ENCODE assay signal across 20 cellular contexts in the genomic region with DNA sequence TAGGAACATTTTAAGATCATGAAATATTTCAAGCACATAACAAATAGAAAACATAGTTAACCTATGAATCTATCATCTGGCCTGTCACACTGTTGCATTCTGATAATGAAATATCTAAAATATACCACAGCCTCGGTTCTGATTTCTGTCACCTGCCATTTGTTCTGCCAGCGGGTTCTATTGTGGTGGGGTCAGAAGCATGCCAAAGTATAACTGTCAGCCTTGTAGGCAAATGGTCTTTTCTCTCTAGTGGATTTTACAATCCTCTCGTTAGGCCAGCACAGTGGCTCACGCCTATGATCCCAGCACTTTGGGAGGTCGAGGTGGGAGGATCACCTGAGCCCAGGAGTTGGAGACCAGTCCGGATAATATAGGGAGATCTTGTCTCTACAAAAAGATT.
"Had no signal": no experiment of that assay in that cellular context is flagged by ENCODE, and none has a peak within 500 bp of the region (broad histone marks: within the 10 kb centered on the region; RNA-seq: fewer than 3 reads in every experiment).

No MANE protein-coding gene starts in this region.

- H3K27ac Mint-ChIP-seq: activated naive CD4-positive, alpha-beta T cell treated with anti-CD3 and anti-CD28 coated beads, Interleukin-2, amount 50 U/mL, for 24 hours; memory B cell; naive B cell; stimulated activated memory B cell treated with anti-CD40 and anti-IgM and Interleukin-4, amounts not matched to agents 10 μg/mL and 1 μg/mL and 100 μg/mL, for 72 hours; T-helper 1 cell treated with Interleukin-12 subunit alpha and Interleukin-12 subunit beta and Interleukin-4 antibody, amounts not matched to agents 30 μg/mL and 1 μg/mL, for 36 hours; WTC11 had no signal

- H3K9me3 Mint-ChIP-seq: T-helper 1 cell treated with Interleukin-12 subunit alpha and Interleukin-12 subunit beta and Interleukin-4 antibody, amounts not matched to agents 30 μg/mL and 1 μg/mL, for 36 hours had no signal

- H3K4me1 Mint-ChIP-seq: activated naive CD4-positive, alpha-beta T cell treated with anti-CD3 and anti-CD28 coated beads, Interleukin-2, amount 50 U/mL, for 24 hours; naive B cell; stimulated activated memory B cell treated with anti-CD40 and anti-IgM and Interleukin-4, amounts not matched to agents 10 μg/mL and 1 μg/mL and 100 μg/mL, for 72 hours had no signal

- H3K27ac ChIP-seq: brain microvascular endothelial cell, skin epidermis, suprapubic skin had no signal

- H3K4me3 ChIP-seq: mucosa of descending colon, skin epidermis, stomach, suprapubic skin, transverse colon, uterus had no signal

- H3K36me3 Mint-ChIP-seq: memory B cell; stimulated activated memory B cell treated with anti-CD40 and anti-IgM and Interleukin-4, amounts not matched to agents 10 μg/mL and 1 μg/mL and 100 μg/mL, for 72 hours; WTC11 had no signal

- DNase-seq: brain microvascular endothelial cell; central memory CD4-positive, alpha-beta T cell; dermis blood vessel endothelial cell; effector memory CD4-positive, alpha-beta T cell; foreskin melanocyte; hippocampal formation; mucosa of descending colon; naive B cell; occipital lobe; T1000; transverse colon had no signal

- ATAC-seq: mucosa of descending colon; stimulated activated memory B cell treated with anti-CD40 and anti-IgM and Interleukin-4, amounts not matched to agents 10 μg/mL and 1 μg/mL and 100 μg/mL, for 72 hours; WTC11 had no signal

- H3K4me3 Mint-ChIP-seq: activated naive CD4-positive, alpha-beta T cell treated with anti-CD3 and anti-CD28 coated beads, Interleukin-2, amount 50 U/mL, for 24 hours; memory B cell; naive B cell; stimulated activated memory B cell treated with anti-CD40 and anti-IgM and Interleukin-4, amounts not matched to agents 10 μg/mL and 1 μg/mL and 100 μg/mL, for 72 hours; T-helper 1 cell treated with Interleukin-12 subunit alpha and Interleukin-12 subunit beta and Interleukin-4 antibody, amounts not matched to agents 30 μg/mL and 1 μg/mL, for 36 hours; WTC11 had no signal

- H3K27me3 ChIP-seq: brain microvascular endothelial cell, stomach, suprapubic skin, transverse colon, uterus had no signal

- H3K27me3 Mint-ChIP-seq: activated naive CD4-positive, alpha-beta T cell treated with anti-CD3 and anti-CD28 coated beads, Interleukin-2, amount 50 U/mL, for 24 hours had no signal

- H3K9me3 ChIP-seq: mucosa of descending colon, suprapubic skin, transverse colon, uterus had no signal
